Comparison of ENCODE assay signal across 13 cellular contexts in the genomic region with DNA sequence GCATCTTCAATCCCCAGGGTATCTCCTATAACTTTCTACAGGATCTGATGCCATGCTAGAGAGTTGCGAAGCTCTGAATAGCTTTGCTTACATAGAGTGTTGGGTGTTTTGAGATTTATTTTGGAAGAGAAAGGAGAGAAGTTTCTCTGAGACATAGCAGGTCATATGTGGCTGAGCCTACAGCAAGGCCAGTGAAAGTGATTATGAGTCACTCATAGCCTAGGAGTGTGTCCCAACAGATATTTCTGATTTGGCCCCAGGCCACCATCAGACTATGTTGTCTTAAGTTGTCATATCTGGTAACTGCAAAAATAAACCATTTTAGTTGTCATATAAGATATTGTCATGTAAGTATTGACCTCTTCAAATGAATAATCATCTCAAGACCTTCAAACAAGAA.
DNase-seq lines count a peak whose midpoint lies in the region; ATAC-seq, FAIRE-seq and TF ChIP-seq lines count a peak whose summit lies in the region.
"Had no signal": no experiment of that assay in that cellular context is flagged by ENCODE, and none has a peak within 500 bp of the region (broad histone marks: within the 10 kb centered on the region; RNA-seq: fewer than 3 reads in every experiment).

No MANE protein-coding gene starts in this region.

- H3K27me3 Mint-ChIP-seq in Calu3 (ENCODE audit: unreplicated experiment) (no peaks in the 10 kb centered on the region), neural progenitor cell (ENCODE audit: insufficient read depth, low read depth) (peaks cover 3% of the 10 kb centered on the region)
- peaks cover 3% of the 10 kb centered on the region for H3K27me3 Mint-ChIP-seq in activated T-cell treated with anti-CD3 and anti-CD28 coated beads, Interleukin-2, amount 50 U/mL, for 72 hours (ENCODE audit: low read depth)

- no peaks in the 10 kb centered on the region for H3K9me3 ChIP-seq in pancreas
- H3K9me3 ChIP-seq in neural progenitor cell (ENCODE audit: low read depth) = no peaks in the 10 kb centered on the region
- H3K9me3 ChIP-seq: right lobe of liver had no signal

- no peaks in the 10 kb centered on the region for H3K79me2 ChIP-seq in neural progenitor cell (ENCODE audit: low read depth)

- no peaks in the 10 kb centered on the region for H3F3A ChIP-seq in neural progenitor cell (ENCODE audit: low read depth)

- H3K36me3 ChIP-seq in pancreas (no peaks in the 10 kb centered on the region), neural progenitor cell (no peaks in the 10 kb centered on the region)
- H3K36me3 ChIP-seq: right lobe of liver had no signal

- BruUV-seq in Calu3 (replicated peaks; lab: Mats Ljungman, UMichigan) = no TSS peak

- peak; percentile 33 to 72 (median 42) for ATAC-seq in pancreas
- no peak for ATAC-seq in activated T-cell treated with anti-CD3 and anti-CD28 coated beads, Interleukin-2, amount 50 U/mL, for 72 hours (replicated peaks in 1 of 2)
- ATAC-seq: activated naive CD4-positive, alpha-beta T cell treated with anti-CD3 and anti-CD28 coated beads, Interleukin-2, amount 50 U/mL, for 72 hours had no signal

- no peak overlapping the region for H3K27ac ChIP-seq in pancreas
- H3K27ac ChIP-seq in neural progenitor cell = no peak overlapping the region
- H3K27ac ChIP-seq: right lobe of liver had no signal

- in situ Hi-C loops in GM13976 (cut with MboI; ENCODE audit: low sequenced_read_pairs, unreplicated experiment) = no loop called here

- H3K27ac Mint-ChIP-seq in Calu3 (ENCODE audit: unreplicated experiment) (no peak overlapping the region), neural progenitor cell (no peak overlapping the region)
- H3K27ac Mint-ChIP-seq in activated T-cell treated with anti-CD3 and anti-CD28 coated beads, Interleukin-2, amount 50 U/mL, for 72 hours = no peak overlapping the region
- H3K27ac Mint-ChIP-seq: activated naive CD4-positive, alpha-beta T cell treated with anti-CD3 and anti-CD28 coated beads, Interleukin-2, amount 50 U/mL, for 72 hours; dendritic cell treated with granulocyte-macrophage colony-stimulating factor and Interleukin-4, amounts not matched to agents 40 ng/mL and 50 ng/mL, for 4 days had no signal

- no peak for TF ChIP-seq POLR2A in erythroblast (IDR thresholded peaks at IDR 0.05; ENCODE audit: low read length)

- H2AFZ ChIP-seq in neural progenitor cell (replicated peaks) = no peak overlapping the region

- CTCF ChIA-PET in Calu3 (lab: Charles Lee) = interaction anchor here (1.1 to 1.5 kb wide), 2 partner anchors 50 to 163 kb away, joined by 3 to 6 read pairs; no protein-coding TSS in a partner anchor

- H3K4me3 Mint-ChIP-seq in Calu3 (ENCODE audit: low read depth, unreplicated experiment) (no peak overlapping the region), neural progenitor cell (no peak overlapping the region)
- H3K4me3 Mint-ChIP-seq in activated T-cell treated with anti-CD3 and anti-CD28 coated beads, Interleukin-2, amount 50 U/mL, for 72 hours = no peak overlapping the region
- H3K4me3 Mint-ChIP-seq: CD14-positive monocyte; dendritic cell treated with granulocyte-macrophage colony-stimulating factor and Interleukin-4, amounts not matched to agents 40 ng/mL and 50 ng/mL, for 4 days had no signal

- H4K20me1 ChIP-seq in neural progenitor cell (ENCODE audit: low read depth) = no peaks in the 10 kb centered on the region

- H3K9me3 Mint-ChIP-seq in Calu3 (ENCODE audit: low read depth, unreplicated experiment) = no peaks in the 10 kb centered on the region
- H3K9me3 Mint-ChIP-seq in neural progenitor cell = no peaks in the 10 kb centered on the region
- no peaks in the 10 kb centered on the region for H3K9me3 Mint-ChIP-seq in activated T-cell treated with anti-CD3 and anti-CD28 coated beads, Interleukin-2, amount 50 U/mL, for 72 hours
- H3K9me3 Mint-ChIP-seq: activated naive CD4-positive, alpha-beta T cell treated with anti-CD3 and anti-CD28 coated beads, Interleukin-2, amount 50 U/mL, for 72 hours; CD14-positive monocyte; dendritic cell treated with granulocyte-macrophage colony-stimulating factor and Interleukin-4, amounts not matched to agents 40 ng/mL and 50 ng/mL, for 4 days had no signal

- H3K9ac ChIP-seq in neural progenitor cell = no peak overlapping the region

- H3K4me1 ChIP-seq in pancreas = no peaks in the 10 kb centered on the region
- no peaks in the 10 kb centered on the region for H3K4me1 ChIP-seq in neural progenitor cell

- H3K4me3 ChIP-seq in pancreas (no peak overlapping the region), neural progenitor cell (no peak overlapping the region)
- H3K4me3 ChIP-seq: right lobe of liver had no signal

- 86 to 94% methylated on average over 1 of the region's 1 CpG for WGBS in pancreas, 2 donors

- DNase-seq in Calu3 = peak; percentile 11
- peak; percentile 19 for DNase-seq in OCI-M1 (lab: John Stamatoyannopoulos, UW)
- peak; percentile 23 to 65 for DNase-seq in erythroblast (lab: John Stamatoyannopoulos, UW)
- DNase-seq in pancreas = peak in 1 of 6 donors; percentile 22
- no peak for DNase-seq in GM13976 (ENCODE audit: low spot score)
- no peak for DNase-seq in NCI-H774 (lab: John Stamatoyannopoulos, UW)
- no peak for DNase-seq in neural progenitor cell (ENCODE audit: low spot score)
- no peak for DNase-seq in activated T-cell treated with anti-CD3 and anti-CD28 coated beads, Interleukin-2, amount 50 U/mL, for 72 hours
- DNase-seq: right lobe of liver, T-helper 9 cell had no signal

- intact Hi-C loops in Calu3 (cut with micrococcal nuclease; ENCODE audit: unreplicated experiment) (loop anchor here (5.0 to 10.0 kb wide), 4 partner anchors 37 to 213 kb away; no protein-coding TSS in a partner anchor), pancreas (cut with DNase I) (no loop called here)

- TF ChIP-seq CTCF in Calu3 (IDR thresholded peaks at IDR 0.05; ENCODE audit: unreplicated experiment) (no peak), pancreas (IDR thresholded peaks at IDR 0.05) (no peak), GM13976 (IDR thresholded peaks at IDR 0.05; ENCODE audit: borderline replicate concordance, control extremely low read depth, extremely low read depth, insufficient read depth, missing control alignments) (no peak), neural progenitor cell (IDR thresholded peaks at IDR 0.05) (no peak)

- no peak for FAIRE-seq in pancreas (lab: Jason Lieb, UNC)

- H3K36me3 Mint-ChIP-seq in Calu3 (ENCODE audit: insufficient read depth, unreplicated experiment) = peaks cover 5% of the 10 kb centered on the region
- H3K36me3 Mint-ChIP-seq in neural progenitor cell = no peaks in the 10 kb centered on the region
- H3K36me3 Mint-ChIP-seq in activated T-cell treated with anti-CD3 and anti-CD28 coated beads, Interleukin-2, amount 50 U/mL, for 72 hours (ENCODE audit: insufficient read depth in 2 of 2) = no peaks in the 10 kb centered on the region
- H3K36me3 Mint-ChIP-seq: activated naive CD4-positive, alpha-beta T cell treated with anti-CD3 and anti-CD28 coated beads, Interleukin-2, amount 50 U/mL, for 72 hours; CD14-positive monocyte had no signal

- H3K27me3 ChIP-seq in pancreas (no peaks in the 10 kb centered on the region), neural progenitor cell (no peaks in the 10 kb centered on the region)
- H3K27me3 ChIP-seq: right lobe of liver had no signal

- H3K4me2 ChIP-seq in neural progenitor cell = no peak overlapping the region

- H3K4me1 Mint-ChIP-seq in Calu3 (ENCODE audit: low read depth, unreplicated experiment) = peaks cover 17% of the 10 kb centered on the region
- peaks cover 4% of the 10 kb centered on the region for H3K4me1 Mint-ChIP-seq in neural progenitor cell
- H3K4me1 Mint-ChIP-seq in activated T-cell treated with anti-CD3 and anti-CD28 coated beads, Interleukin-2, amount 50 U/mL, for 72 hours (ENCODE audit: low read depth) = peaks cover 7% of the 10 kb centered on the region

Comparison
In these comparisons a context has a peak if more than half of its experiments do, and no peak if none do; other contexts are left out.
1. DNase-seq: peak in Calu3 (single experiment), OCI-M1 (single experiment) and erythroblast (2 of 2); none in GM13976 (single experiment), NCI-H774 (single experiment), neural progenitor cell (single experiment) and activated T-cell treated with anti-CD3 and anti-CD28 coated beads, Interleukin-2, amount 50 U/mL, for 72 hours (0 of 2).
2. ATAC-seq: peak in pancreas (4 of 4); none in activated T-cell treated with anti-CD3 and anti-CD28 coated beads, Interleukin-2, amount 50 U/mL, for 72 hours (0 of 2).